In genomic region chr10:624312-624604, GRCh38 we compare ENCODE assay signal across 2 cellular contexts.
TF ChIP-seq lines count a peak whose summit lies in the region.

No MANE protein-coding gene starts in this region.

TF ChIP-seq in IMR-90, 13 proteins besides CTCF, POLR2A, EP300 and RAD21:
- TF ChIP-seq MAZ (IDR thresholded peaks at IDR 0.05; ENCODE audit: borderline replicate concordance, low read depth, low read length) = no peak
- no peak for TF ChIP-seq ELK1 (IDR thresholded peaks at IDR 0.05; ENCODE audit: borderline replicate concordance, low read depth, low read length)
- no peak for TF ChIP-seq NFE2L2 (IDR thresholded peaks at IDR 0.05; ENCODE audit: low read depth, low read length)
- no peak for TF ChIP-seq MAFK (IDR thresholded peaks at IDR 0.05; ENCODE audit: low read depth, low read length)
- TF ChIP-seq RCOR1 (IDR thresholded peaks at IDR 0.05; ENCODE audit: insufficient replicate concordance, low read length) = no peak
- TF ChIP-seq FOS (IDR thresholded peaks at IDR 0.05; ENCODE audit: low read depth, low read length) = no peak
- no peak for TF ChIP-seq BHLHE40 (IDR thresholded peaks at IDR 0.05; ENCODE audit: low read depth, low read length)
- TF ChIP-seq SMC3 (IDR thresholded peaks at IDR 0.05; ENCODE audit: low read depth, low read length) = no peak
- TF ChIP-seq CHD1 (IDR thresholded peaks at IDR 0.05; ENCODE audit: low read depth, low read length) = no peak
- no peak for TF ChIP-seq MXI1 (IDR thresholded peaks at IDR 0.05; ENCODE audit: borderline replicate concordance, low read depth, low read length)
- TF ChIP-seq USF2 (IDR thresholded peaks at IDR 0.05; ENCODE audit: low read depth, low read length) = no peak
- no peak for TF ChIP-seq RFX5 (IDR thresholded peaks at IDR 0.05; ENCODE audit: low read depth, low read length)
- TF ChIP-seq CEBPB (IDR thresholded peaks at IDR 0.05; ENCODE audit: low read depth, low read length) = no peak
TF ChIP-seq in IMR-90: peak in this region for 0.

TF ChIP-seq in H1, 55 proteins besides CTCF, POLR2A, EP300 and RAD21:
- TF ChIP-seq FOSL1 (IDR thresholded peaks at IDR 0.05; ENCODE audit: insufficient read depth, low read depth, low read length) = no peak
- TF ChIP-seq TBP (IDR thresholded peaks at IDR 0.05; ENCODE audit: low read depth, low read length) = no peak
- no peak for TF ChIP-seq SIX5 (IDR thresholded peaks at IDR 0.05; ENCODE audit: low read depth, low read length)
- no peak for TF ChIP-seq CTBP2 (IDR thresholded peaks at IDR 0.05; ENCODE audit: borderline replicate concordance, insufficient read depth, insufficient read length, low read length)
- no peak for TF ChIP-seq ATF3 (IDR thresholded peaks at IDR 0.05; ENCODE audit: insufficient read depth, low read depth, low read length)
- no peak for TF ChIP-seq SRF (IDR thresholded peaks at IDR 0.05; ENCODE audit: low read depth, low read length)
- no peak for TF ChIP-seq CREB1 (IDR thresholded peaks at IDR 0.05)
- TF ChIP-seq RNF2 (IDR thresholded peaks at IDR 0.05; ENCODE audit: borderline replicate concordance, low read depth, low read length, missing control alignments, poor library complexity, severe bottlenecking) = no peak
- TF ChIP-seq BACH1 (IDR thresholded peaks at IDR 0.05; ENCODE audit: low read length) = no peak
- no peak for TF ChIP-seq GTF2F1 (IDR thresholded peaks at IDR 0.05; ENCODE audit: borderline replicate concordance, low read depth, low read length)
- TF ChIP-seq CHD1 (IDR thresholded peaks at IDR 0.05; ENCODE audit: low read depth, low read length) = no peak
- TF ChIP-seq CBX5 (IDR thresholded peaks at IDR 0.05; ENCODE audit: low read depth, low read length) = no peak
